ENCODE assay signal across 1 cellular context in the genomic region with DNA sequence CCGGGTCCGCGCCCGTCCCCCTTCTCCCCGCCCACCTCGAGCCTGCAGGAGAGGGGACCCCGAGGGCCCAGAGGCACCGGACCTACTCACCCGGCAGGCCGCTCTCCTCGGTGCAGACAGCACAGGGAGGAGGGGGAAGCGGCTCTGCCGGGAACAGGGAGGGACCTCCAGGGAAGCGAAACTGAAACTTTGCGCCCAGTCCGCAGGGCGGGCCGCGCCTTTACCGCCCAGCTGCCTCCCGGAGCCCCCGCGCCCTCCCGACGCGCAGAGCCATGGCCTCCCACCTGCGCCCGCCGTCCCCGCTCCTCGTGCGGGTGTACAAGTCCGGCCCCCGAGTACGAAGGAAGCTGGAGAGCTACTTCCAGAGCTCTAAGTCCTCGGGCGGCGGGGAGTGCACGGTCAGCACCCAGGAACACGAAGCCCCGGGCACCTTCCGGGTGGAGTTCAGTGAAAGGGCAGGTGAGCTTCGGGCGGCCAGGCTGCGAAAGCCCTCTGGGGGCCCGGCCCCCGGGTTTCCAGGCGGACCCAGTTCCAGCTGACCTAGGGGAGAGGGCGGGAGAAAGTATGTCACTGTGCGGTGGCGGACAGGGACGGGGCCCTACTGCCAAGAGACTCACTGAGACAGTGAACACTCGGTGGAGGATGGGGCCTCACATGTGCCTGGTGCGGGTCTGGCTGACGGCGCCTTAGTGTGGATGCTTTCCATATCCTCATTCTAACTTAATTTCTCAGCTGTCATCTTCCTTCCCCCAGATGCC.
TF ChIP-seq lines count a peak whose summit lies in the region.

A gene (plus strand): TSS at position 184 of the 758 bp plus-strand sequence. CDS start 89 bp downstream, at position 273.
A gene (minus strand): TSS at position 146 of the 758 bp plus-strand sequence. CDS start 4,680 bp downstream, outside the sequence.

TF ChIP-seq in HepG2, 621 proteins besides CTCF, POLR2A, EP300 and RAD21 (continued from another document and continues in another):
- TF ChIP-seq, protein P1, sequence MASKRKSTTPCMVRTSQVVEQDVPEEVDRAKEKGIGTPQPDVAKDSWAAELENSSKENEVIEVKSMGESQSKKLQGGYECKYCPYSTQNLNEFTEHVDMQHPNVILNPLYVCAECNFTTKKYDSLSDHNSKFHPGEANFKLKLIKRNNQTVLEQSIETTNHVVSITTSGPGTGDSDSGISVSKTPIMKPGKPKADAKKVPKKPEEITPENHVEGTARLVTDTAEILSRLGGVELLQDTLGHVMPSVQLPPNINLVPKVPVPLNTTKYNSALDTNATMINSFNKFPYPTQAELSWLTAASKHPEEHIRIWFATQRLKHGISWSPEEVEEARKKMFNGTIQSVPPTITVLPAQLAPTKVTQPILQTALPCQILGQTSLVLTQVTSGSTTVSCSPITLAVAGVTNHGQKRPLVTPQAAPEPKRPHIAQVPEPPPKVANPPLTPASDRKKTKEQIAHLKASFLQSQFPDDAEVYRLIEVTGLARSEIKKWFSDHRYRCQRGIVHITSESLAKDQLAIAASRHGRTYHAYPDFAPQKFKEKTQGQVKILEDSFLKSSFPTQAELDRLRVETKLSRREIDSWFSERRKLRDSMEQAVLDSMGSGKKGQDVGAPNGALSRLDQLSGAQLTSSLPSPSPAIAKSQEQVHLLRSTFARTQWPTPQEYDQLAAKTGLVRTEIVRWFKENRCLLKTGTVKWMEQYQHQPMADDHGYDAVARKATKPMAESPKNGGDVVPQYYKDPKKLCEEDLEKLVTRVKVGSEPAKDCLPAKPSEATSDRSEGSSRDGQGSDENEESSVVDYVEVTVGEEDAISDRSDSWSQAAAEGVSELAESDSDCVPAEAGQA (IDR thresholded peaks at IDR 0.05; ENCODE audit: low read depth) = no peak
- TF ChIP-seq, protein P1 (CRISPR knock-in tag; IDR thresholded peaks at IDR 0.05; ENCODE audit: borderline replicate concordance) = no peak
- TF ChIP-seq ATF7 (IDR thresholded peaks at IDR 0.05) (no peak), ATF7 (CRISPR knock-in tag; IDR thresholded peaks at IDR 0.05) (no peak; the same call in 1 of the 2 replicates), HOXA5 (CRISPR knock-in tag; IDR thresholded peaks at IDR 0.05) (peak; percentile 81), ZNF354B (CRISPR knock-in tag; IDR thresholded peaks at IDR 0.05) (no peak), BORCS8-MEF2B (CRISPR knock-in tag; IDR thresholded peaks at IDR 0.05) (peak; percentile 93), CAMTA2 (CRISPR knock-in tag; IDR thresholded peaks at IDR 0.05; ENCODE audit: borderline replicate concordance) (peak; percentile 71; the same call in 1 of the 2 replicates), MAFK (conservative IDR thresholded peaks at IDR 0.05 in 1 of 2, IDR thresholded peaks at IDR 0.05 in 1 of 2; ENCODE audit: low read length in 2 of 2) (0 out of 4 replicates have a peak, but pooled peaks of 1 of the 2 experiments have one; percentile 28)
- TF ChIP-seq, protein P2, sequence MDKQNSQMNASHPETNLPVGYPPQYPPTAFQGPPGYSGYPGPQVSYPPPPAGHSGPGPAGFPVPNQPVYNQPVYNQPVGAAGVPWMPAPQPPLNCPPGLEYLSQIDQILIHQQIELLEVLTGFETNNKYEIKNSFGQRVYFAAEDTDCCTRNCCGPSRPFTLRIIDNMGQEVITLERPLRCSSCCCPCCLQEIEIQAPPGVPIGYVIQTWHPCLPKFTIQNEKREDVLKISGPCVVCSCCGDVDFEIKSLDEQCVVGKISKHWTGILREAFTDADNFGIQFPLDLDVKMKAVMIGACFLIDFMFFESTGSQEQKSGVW (CRISPR knock-in tag; IDR thresholded peaks at IDR 0.05; ENCODE audit: borderline replicate concordance) = no peak
- TF ChIP-seq, protein P3, sequence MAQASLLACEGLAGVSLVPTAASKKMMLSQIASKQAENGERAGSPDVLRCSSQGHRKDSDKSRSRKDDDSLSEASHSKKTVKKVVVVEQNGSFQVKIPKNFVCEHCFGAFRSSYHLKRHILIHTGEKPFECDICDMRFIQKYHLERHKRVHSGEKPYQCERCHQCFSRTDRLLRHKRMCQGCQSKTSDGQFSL (CRISPR knock-in tag; IDR thresholded peaks at IDR 0.05) = no peak; the same call in 1 of the 2 replicates
- TF ChIP-seq, protein P4, sequence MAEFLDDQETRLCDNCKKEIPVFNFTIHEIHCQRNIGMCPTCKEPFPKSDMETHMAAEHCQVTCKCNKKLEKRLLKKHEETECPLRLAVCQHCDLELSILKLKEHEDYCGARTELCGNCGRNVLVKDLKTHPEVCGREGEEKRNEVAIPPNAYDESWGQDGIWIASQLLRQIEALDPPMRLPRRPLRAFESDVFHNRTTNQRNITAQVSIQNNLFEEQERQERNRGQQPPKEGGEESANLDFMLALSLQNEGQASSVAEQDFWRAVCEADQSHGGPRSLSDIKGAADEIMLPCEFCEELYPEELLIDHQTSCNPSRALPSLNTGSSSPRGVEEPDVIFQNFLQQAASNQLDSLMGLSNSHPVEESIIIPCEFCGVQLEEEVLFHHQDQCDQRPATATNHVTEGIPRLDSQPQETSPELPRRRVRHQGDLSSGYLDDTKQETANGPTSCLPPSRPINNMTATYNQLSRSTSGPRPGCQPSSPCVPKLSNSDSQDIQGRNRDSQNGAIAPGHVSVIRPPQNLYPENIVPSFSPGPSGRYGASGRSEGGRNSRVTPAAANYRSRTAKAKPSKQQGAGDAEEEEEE (CRISPR knock-in tag; IDR thresholded peaks at IDR 0.05; ENCODE audit: borderline replicate concordance) = no peak
- TF ChIP-seq, protein P5, sequence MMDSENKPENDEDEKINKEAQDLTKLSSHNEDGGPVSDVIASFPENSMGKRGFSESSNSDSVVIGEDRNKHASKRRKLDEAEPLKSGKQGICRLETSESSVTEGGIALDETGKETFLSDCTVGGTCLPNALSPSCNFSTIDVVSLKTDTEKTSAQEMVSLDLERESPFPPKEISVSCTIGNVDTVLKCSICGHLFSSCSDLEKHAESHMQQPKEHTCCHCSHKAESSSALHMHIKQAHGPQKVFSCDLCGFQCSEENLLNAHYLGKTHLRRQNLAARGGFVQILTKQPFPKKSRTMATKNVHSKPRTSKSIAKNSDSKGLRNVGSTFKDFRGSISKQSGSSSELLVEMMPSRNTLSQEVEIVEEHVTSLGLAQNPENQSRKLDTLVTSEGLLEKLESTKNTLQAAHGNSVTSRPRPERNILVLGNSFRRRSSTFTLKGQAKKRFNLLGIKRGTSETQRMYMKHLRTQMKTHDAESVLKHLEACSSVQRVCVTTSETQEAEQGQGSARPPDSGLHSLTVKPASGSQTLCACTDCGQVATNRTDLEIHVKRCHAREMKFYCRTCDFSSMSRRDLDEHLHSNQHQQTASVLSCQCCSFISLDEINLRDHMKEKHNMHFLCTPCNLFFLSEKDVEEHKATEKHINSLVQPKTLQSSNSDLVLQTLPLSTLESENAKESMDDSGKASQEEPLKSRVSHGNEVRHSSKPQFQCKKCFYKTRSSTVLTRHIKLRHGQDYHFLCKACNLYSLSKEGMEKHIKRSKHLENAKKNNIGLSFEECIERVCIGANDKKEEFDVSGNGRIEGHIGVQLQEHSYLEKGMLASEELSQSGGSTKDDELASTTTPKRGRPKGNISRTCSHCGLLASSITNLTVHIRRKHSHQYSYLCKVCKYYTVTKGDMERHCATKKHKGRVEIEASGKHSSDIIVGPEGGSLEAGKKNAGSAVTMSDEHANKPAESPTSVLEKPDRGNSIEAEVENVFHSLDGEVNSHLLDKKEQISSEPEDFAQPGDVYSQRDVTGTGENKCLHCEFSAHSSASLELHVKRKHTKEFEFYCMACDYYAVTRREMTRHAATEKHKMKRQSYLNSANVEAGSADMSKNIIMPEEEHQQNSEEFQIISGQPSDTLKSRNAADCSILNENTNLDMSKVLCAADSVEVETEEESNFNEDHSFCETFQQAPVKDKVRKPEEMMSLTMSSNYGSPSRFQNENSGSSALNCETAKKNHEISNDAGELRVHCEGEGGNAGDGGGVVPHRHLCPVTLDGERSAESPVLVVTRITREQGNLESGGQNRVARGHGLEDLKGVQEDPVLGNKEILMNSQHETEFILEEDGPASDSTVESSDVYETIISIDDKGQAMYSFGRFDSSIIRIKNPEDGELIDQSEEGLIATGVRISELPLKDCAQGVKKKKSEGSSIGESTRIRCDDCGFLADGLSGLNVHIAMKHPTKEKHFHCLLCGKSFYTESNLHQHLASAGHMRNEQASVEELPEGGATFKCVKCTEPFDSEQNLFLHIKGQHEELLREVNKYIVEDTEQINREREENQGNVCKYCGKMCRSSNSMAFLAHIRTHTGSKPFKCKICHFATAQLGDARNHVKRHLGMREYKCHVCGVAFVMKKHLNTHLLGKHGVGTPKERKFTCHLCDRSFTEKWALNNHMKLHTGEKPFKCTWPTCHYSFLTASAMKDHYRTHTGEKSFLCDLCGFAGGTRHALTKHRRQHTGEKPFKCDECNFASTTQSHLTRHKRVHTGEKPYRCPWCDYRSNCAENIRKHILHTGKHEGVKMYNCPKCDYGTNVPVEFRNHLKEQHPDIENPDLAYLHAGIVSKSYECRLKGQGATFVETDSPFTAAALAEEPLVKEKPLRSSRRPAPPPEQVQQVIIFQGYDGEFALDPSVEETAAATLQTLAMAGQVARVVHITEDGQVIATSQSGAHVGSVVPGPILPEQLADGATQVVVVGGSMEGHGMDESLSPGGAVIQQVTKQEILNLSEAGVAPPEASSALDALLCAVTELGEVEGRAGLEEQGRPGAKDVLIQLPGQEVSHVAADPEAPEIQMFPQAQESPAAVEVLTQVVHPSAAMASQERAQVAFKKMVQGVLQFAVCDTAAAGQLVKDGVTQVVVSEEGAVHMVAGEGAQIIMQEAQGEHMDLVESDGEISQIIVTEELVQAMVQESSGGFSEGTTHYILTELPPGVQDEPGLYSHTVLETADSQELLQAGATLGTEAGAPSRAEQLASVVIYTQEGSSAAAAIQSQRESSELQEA (CRISPR knock-in tag; IDR thresholded peaks at IDR 0.05; ENCODE audit: not compliant biosample characterization) = peak; percentile 47
- TF ChIP-seq, protein P6, sequence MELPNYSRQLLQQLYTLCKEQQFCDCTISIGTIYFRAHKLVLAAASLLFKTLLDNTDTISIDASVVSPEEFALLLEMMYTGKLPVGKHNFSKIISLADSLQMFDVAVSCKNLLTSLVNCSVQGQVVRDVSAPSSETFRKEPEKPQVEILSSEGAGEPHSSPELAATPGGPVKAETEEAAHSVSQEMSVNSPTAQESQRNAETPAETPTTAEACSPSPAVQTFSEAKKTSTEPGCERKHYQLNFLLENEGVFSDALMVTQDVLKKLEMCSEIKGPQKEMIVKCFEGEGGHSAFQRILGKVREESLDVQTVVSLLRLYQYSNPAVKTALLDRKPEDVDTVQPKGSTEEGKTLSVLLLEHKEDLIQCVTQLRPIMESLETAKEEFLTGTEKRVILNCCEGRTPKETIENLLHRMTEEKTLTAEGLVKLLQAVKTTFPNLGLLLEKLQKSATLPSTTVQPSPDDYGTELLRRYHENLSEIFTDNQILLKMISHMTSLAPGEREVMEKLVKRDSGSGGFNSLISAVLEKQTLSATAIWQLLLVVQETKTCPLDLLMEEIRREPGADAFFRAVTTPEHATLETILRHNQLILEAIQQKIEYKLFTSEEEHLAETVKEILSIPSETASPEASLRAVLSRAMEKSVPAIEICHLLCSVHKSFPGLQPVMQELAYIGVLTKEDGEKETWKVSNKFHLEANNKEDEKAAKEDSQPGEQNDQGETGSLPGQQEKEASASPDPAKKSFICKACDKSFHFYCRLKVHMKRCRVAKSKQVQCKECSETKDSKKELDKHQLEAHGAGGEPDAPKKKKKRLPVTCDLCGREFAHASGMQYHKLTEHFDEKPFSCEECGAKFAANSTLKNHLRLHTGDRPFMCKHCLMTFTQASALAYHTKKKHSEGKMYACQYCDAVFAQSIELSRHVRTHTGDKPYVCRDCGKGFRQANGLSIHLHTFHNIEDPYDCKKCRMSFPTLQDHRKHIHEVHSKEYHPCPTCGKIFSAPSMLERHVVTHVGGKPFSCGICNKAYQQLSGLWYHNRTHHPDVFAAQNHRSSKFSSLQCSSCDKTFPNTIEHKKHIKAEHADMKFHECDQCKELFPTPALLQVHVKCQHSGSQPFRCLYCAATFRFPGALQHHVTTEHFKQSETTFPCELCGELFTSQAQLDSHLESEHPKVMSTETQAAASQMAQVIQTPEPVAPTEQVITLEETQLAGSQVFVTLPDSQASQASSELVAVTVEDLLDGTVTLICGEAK (IDR thresholded peaks at IDR 0.05) = no peak
- TF ChIP-seq, protein P6 (CRISPR knock-in tag; IDR thresholded peaks at IDR 0.05) = peak; percentile 71
